In the genomic region with DNA sequence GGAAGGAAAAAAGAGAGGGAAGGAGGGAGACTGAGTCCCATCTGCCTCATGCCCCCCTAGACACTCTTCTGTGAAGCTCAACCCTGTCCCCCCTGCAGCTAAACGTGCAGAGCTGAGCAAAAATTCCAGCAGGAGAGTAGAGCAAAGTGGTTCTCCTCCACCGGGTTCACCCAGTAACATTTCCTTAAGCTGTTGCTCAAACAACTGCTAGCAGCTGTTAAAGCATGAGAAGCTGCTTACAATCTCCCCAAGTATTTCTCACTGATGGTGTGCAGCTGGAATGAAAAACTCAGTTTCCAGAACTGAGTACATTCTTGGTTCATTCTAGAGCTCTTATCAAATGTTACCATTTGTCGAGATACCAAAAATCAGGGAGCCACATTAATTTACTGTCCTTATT, we compare ENCODE assay signal across 1 cellular context.
TF ChIP-seq lines count a peak whose summit lies in the region.

No MANE protein-coding gene starts in this region.

TF ChIP-seq in endothelial cell of umbilical vein, 7 proteins besides CTCF, POLR2A, EP300 and RAD21:
- TF ChIP-seq, protein P1, sequence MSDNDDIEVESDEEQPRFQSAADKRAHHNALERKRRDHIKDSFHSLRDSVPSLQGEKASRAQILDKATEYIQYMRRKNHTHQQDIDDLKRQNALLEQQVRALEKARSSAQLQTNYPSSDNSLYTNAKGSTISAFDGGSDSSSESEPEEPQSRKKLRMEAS (IDR thresholded peaks at IDR 0.05; ENCODE audit: insufficient read depth, insufficient read length), result no peak
- TF ChIP-seq GATA2 (IDR thresholded peaks at IDR 0.05; ENCODE audit: insufficient read depth, insufficient read length, low read depth, low read length) (no peak), MYC (IDR thresholded peaks at IDR 0.05; ENCODE audit: low read depth, low read length) (no peak), EZH2 (IDR thresholded peaks at IDR 0.05; ENCODE audit: borderline replicate concordance, low read depth, low read length, severe bottlenecking) (no peak), POLR2AphosphoS5 (IDR thresholded peaks at IDR 0.05; ENCODE audit: insufficient read depth, low read depth, low read length) (no peak), JUN (IDR thresholded peaks at IDR 0.05; ENCODE audit: borderline replicate concordance, insufficient read depth, insufficient read length, low read depth) (no peak), FOS (IDR thresholded peaks at IDR 0.05; ENCODE audit: borderline replicate concordance, insufficient read depth, low read length) (no peak)
